Comparison of ENCODE assay signal across 1 cellular context in the genomic region with DNA sequence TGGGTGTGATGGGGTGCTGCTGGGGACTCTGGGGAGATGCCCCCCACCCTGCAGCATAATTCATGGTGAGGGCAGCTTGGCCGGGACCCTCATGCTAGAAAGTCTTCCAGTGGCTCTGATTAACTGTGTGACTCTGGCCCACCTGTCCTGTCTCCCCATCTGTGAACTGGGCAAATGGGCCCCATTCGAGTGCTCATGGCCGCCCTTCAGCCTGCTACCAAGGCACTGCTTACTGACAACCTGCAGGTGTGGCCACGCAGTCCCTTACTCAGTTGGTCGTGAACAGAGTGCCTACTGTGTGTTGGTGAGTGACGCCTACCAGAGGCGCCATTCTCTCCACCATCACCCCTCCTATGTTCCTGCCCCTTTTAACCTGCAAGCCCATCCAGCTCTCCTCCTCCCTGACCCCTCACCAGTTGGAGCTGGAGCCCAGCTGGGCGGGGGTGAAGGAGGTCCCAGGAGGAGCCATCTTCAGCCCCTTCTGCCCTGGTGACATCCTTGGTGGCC.
TF ChIP-seq lines count a peak whose summit lies in the region.

No MANE protein-coding gene starts in this region.

TF ChIP-seq in GM23338, 12 proteins besides CTCF, POLR2A, EP300 and RAD21 (continued from another document):
- TF ChIP-seq, protein P1, sequence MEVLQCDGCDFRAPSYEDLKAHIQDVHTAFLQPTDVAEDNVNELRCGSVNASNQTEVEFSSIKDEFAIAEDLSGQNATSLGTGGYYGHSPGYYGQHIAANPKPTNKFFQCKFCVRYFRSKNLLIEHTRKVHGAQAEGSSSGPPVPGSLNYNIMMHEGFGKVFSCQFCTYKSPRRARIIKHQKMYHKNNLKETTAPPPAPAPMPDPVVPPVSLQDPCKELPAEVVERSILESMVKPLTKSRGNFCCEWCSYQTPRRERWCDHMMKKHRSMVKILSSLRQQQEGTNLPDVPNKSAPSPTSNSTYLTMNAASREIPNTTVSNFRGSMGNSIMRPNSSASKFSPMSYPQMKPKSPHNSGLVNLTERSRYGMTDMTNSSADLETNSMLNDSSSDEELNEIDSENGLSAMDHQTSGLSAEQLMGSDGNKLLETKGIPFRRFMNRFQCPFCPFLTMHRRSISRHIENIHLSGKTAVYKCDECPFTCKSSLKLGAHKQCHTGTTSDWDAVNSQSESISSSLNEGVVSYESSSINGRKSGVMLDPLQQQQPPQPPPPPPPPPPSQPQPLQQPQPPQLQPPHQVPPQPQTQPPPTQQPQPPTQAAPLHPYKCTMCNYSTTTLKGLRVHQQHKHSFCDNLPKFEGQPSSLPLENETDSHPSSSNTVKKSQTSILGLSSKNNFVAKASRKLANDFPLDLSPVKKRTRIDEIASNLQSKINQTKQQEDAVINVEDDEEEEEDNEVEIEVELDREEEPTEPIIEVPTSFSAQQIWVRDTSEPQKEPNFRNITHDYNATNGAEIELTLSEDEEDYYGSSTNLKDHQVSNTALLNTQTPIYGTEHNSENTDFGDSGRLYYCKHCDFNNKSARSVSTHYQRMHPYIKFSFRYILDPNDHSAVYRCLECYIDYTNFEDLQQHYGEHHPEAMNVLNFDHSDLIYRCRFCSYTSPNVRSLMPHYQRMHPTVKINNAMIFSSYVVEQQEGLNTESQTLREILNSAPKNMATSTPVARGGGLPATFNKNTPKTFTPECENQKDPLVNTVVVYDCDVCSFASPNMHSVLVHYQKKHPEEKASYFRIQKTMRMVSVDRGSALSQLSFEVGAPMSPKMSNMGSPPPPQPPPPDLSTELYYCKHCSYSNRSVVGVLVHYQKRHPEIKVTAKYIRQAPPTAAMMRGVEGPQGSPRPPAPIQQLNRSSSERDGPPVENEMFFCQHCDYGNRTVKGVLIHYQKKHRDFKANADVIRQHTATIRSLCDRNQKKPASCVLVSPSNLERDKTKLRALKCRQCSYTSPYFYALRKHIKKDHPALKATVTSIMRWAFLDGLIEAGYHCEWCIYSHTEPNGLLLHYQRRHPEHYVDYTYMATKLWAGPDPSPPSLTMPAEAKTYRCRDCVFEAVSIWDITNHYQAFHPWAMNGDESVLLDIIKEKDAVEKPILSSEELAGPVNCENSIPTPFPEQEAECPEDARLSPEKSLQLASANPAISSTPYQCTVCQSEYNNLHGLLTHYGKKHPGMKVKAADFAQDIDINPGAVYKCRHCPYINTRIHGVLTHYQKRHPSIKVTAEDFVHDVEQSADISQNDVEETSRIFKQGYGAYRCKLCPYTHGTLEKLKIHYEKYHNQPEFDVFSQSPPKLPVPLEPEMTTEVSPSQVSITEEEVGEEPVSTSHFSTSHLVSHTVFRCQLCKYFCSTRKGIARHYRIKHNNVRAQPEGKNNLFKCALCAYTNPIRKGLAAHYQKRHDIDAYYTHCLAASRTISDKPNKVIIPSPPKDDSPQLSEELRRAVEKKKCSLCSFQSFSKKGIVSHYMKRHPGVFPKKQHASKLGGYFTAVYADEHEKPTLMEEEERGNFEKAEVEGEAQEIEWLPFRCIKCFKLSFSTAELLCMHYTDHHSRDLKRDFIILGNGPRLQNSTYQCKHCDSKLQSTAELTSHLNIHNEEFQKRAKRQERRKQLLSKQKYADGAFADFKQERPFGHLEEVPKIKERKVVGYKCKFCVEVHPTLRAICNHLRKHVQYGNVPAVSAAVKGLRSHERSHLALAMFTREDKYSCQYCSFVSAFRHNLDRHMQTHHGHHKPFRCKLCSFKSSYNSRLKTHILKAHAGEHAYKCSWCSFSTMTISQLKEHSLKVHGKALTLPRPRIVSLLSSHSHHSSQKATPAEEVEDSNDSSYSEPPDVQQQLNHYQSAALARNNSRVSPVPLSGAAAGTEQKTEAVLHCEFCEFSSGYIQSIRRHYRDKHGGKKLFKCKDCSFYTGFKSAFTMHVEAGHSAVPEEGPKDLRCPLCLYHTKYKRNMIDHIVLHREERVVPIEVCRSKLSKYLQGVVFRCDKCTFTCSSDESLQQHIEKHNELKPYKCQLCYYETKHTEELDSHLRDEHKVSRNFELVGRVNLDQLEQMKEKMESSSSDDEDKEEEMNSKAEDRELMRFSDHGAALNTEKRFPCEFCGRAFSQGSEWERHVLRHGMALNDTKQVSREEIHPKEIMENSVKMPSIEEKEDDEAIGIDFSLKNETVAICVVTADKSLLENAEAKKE (CRISPR knock-in tag; IDR thresholded peaks at IDR 0.05), result no peak
- no peak for TF ChIP-seq ZNF114 (CRISPR knock-in tag; IDR thresholded peaks at IDR 0.05)
- TF ChIP-seq JUNB (IDR thresholded peaks at IDR 0.05; ENCODE audit: unreplicated experiment), result no peak
- no peak for TF ChIP-seq ZNF331 (CRISPR knock-in tag; IDR thresholded peaks at IDR 0.05; ENCODE audit: low read depth)
- no peak for TF ChIP-seq NANOG (IDR thresholded peaks at IDR 0.05; ENCODE audit: borderline replicate concordance)
- TF ChIP-seq EZH2phosphoT487 (IDR thresholded peaks at IDR 0.05; ENCODE audit: unreplicated experiment), result no peak
